11 cellular contexts compared by ENCODE assay signal in the genomic region with DNA sequence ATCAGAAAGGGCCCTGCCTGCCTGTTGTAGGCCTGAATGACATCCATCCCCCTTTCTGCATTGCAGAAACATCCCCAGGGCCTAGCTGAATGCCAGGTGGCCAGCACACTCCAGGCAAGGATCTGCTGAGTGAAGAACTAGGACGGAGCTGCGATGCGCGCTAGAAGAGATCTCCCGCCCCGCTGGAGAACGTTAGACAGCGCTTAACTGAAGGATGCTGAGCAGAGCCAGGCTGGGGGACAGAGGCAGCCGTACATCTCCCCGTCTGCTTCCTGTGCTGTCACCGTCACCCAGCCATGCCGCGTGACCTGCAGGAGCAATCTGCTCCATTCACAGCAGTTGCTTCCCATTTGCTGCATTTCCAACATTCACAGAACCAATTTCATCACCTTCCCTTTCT.
DNase-seq lines count a peak whose midpoint lies in the region; ATAC-seq and TF ChIP-seq lines count a peak whose summit lies in the region.
"Had no signal": no experiment of that assay in that cellular context is flagged by ENCODE, and none has a peak within 500 bp of the region (broad histone marks: within the 10 kb centered on the region; RNA-seq: fewer than 3 reads in every experiment).

No MANE protein-coding gene starts in this region.

- H3K4me1 Mint-ChIP-seq in activated B cell treated with CpG ODN at 0.5 μM for 24 hours: peaks cover 66% of the 10 kb centered on the region
- peaks cover 83% of the 10 kb centered on the region for H3K4me1 Mint-ChIP-seq in stimulated activated effector memory CD8-positive, alpha-beta T cell treated with anti-CD3 and anti-CD28 coated beads, Interleukin-12 subunit alpha, Interleukin-12 subunit beta, amount 100 ng/mL, for 72 hours

- TF ChIP-seq CTCF in activated B cell treated with CpG ODN at 0.5 μM for 24 hours (IDR thresholded peaks at IDR 0.05) (no peak), right atrium auricular region (IDR thresholded peaks at IDR 0.05) (no peak)

- H3K4me3 ChIP-seq in right atrium auricular region: no peak overlapping the region

- no peaks in the 10 kb centered on the region for H3K36me3 ChIP-seq in right atrium auricular region
- H3K36me3 ChIP-seq: brain microvascular endothelial cell had no signal

- no peaks in the 10 kb centered on the region for H3K27me3 Mint-ChIP-seq in activated B cell treated with CpG ODN at 0.5 μM for 24 hours

- peaks cover 79% of the 10 kb centered on the region for H3K36me3 Mint-ChIP-seq in activated B cell treated with CpG ODN at 0.5 μM for 24 hours (ENCODE audit: low read depth)
- H3K36me3 Mint-ChIP-seq in stimulated activated effector memory CD8-positive, alpha-beta T cell treated with anti-CD3 and anti-CD28 coated beads, Interleukin-12 subunit alpha, Interleukin-12 subunit beta, amount 100 ng/mL, for 72 hours: peaks cover 61% of the 10 kb centered on the region

- peak overlapping the region; percentile 80 for H3K27ac Mint-ChIP-seq in activated B cell treated with CpG ODN at 0.5 μM for 24 hours
- H3K27ac Mint-ChIP-seq in stimulated activated effector memory CD8-positive, alpha-beta T cell treated with anti-CD3 and anti-CD28 coated beads, Interleukin-12 subunit alpha, Interleukin-12 subunit beta, amount 100 ng/mL, for 72 hours: peak overlapping the region; percentile 95

- no peaks in the 10 kb centered on the region for H3K27me3 ChIP-seq in right atrium auricular region
- H3K27me3 ChIP-seq: brain microvascular endothelial cell had no signal

- intact Hi-C loops in activated B cell treated with CpG ODN at 0.5 μM for 24 hours (cut with micrococcal nuclease): no loop called here

- CTCF ChIA-PET in activated B cell treated with CpG ODN at 0.5 μM for 24 hours (lab: Charles Lee): interaction anchor here (0.9 to 1.5 kb wide), 2 partner anchors 26 to 71 kb away, joined by 3 to 12 read pairs; no protein-coding TSS in a partner anchor

- peak; percentile 31 for DNase-seq in NCI-H2171 treated with DMSO at 0.1 percent for 48 hours (lab: John Stamatoyannopoulos, UW)
- DNase-seq in NCI-H2171 (lab: John Stamatoyannopoulos, UW): no peak
- DNase-seq in activated B cell treated with CpG ODN at 0.5 μM for 24 hours: no peak
- no peak for DNase-seq in right atrium auricular region (ENCODE audit: low spot score)
- DNase-seq in stimulated activated effector memory CD8-positive, alpha-beta T cell treated with anti-CD3 and anti-CD28 coated beads, Interleukin-12 subunit alpha, Interleukin-12 subunit beta, amount 100 ng/mL, for 72 hours (ENCODE audit: low spot score in 2 of 2): no peak
- DNase-seq in HT-29 (ENCODE audit: low spot score): no peak
- no peak for DNase-seq in NOMO-1 (lab: John Stamatoyannopoulos, UW; ENCODE audit: unreplicated experiment in 2 of 2)
- DNase-seq: brain microvascular endothelial cell, NCI-H226, T-helper 9 cell had no signal

- H3K4me1 ChIP-seq in right atrium auricular region: peaks cover 0 to 97% of the 10 kb centered on the region in 2 donors

- no peaks in the 10 kb centered on the region for H3K9me3 Mint-ChIP-seq in activated B cell treated with CpG ODN at 0.5 μM for 24 hours
- no peaks in the 10 kb centered on the region for H3K9me3 Mint-ChIP-seq in stimulated activated effector memory CD8-positive, alpha-beta T cell treated with anti-CD3 and anti-CD28 coated beads, Interleukin-12 subunit alpha, Interleukin-12 subunit beta, amount 100 ng/mL, for 72 hours

- POLR2A ChIA-PET in activated B cell treated with CpG ODN at 0.5 μM for 24 hours (lab: Charles Lee): interaction anchor here (0.8 to 1.2 kb wide), 4 partner anchors 16 to 86 kb away, joined by 3 to 4 read pairs (median 3); no protein-coding TSS in a partner anchor

- no peak for ATAC-seq in activated B cell treated with CpG ODN at 0.5 μM for 24 hours (ENCODE audit: low read depth)
- ATAC-seq in stimulated activated effector memory CD8-positive, alpha-beta T cell treated with anti-CD3 and anti-CD28 coated beads, Interleukin-12 subunit alpha, Interleukin-12 subunit beta, amount 100 ng/mL, for 72 hours: no peak
- no peak for ATAC-seq in HG02763 (IDR thresholded peaks at IDR 0.05; ENCODE audit: unreplicated experiment)

- no peak overlapping the region for H3K4me3 Mint-ChIP-seq in activated B cell treated with CpG ODN at 0.5 μM for 24 hours
- peak overlapping the region; percentile 70 for H3K4me3 Mint-ChIP-seq in stimulated activated effector memory CD8-positive, alpha-beta T cell treated with anti-CD3 and anti-CD28 coated beads, Interleukin-12 subunit alpha, Interleukin-12 subunit beta, amount 100 ng/mL, for 72 hours

- no peaks in the 10 kb centered on the region for H3K9me3 ChIP-seq in right atrium auricular region

- H3K27ac ChIP-seq in right atrium auricular region: peak overlapping the region; percentile 15 to 40
- H3K27ac ChIP-seq: brain microvascular endothelial cell had no signal
